Comparison of ENCODE assay signal across 8 cellular contexts in the genomic region with DNA sequence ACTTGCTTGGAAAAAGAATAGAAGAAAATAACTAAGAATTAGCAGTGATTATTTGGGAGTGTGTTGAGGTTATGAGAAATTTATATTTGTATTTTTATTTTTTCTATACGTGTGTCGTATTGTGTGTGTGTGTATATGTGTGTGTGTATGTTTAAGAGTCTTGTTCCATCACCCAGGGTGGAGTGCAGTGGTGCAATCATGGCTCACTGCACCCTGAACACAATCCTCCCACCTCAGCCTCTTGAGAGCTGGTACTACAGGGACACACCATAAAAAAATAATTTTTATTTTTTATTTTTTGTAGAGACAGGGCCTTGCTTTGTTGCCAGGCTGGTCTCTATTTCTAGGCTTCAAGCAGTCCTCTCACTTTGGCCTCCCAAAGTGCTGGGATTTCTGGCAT.
"Had no signal": no experiment of that assay in that cellular context is flagged by ENCODE, and none has a peak within 500 bp of the region (broad histone marks: within the 10 kb centered on the region; RNA-seq: fewer than 3 reads in every experiment).

No MANE protein-coding gene starts in this region.

- H2AFZ ChIP-seq: GM23248 had no signal

- ATAC-seq: K562 had no signal

- H3K27ac ChIP-seq: GM23248 had no signal

- H3K4me3 ChIP-seq: GM23248, K562 had no signal

- FAIRE-seq: H54, HTR-8/SVneo, K562 had no signal

- H3K9ac ChIP-seq: GM23248 had no signal

- DNase-seq: GM23248, GOT3, H9, HCEC 1CT, IMR-90 had no signal
